In the genomic region with DNA sequence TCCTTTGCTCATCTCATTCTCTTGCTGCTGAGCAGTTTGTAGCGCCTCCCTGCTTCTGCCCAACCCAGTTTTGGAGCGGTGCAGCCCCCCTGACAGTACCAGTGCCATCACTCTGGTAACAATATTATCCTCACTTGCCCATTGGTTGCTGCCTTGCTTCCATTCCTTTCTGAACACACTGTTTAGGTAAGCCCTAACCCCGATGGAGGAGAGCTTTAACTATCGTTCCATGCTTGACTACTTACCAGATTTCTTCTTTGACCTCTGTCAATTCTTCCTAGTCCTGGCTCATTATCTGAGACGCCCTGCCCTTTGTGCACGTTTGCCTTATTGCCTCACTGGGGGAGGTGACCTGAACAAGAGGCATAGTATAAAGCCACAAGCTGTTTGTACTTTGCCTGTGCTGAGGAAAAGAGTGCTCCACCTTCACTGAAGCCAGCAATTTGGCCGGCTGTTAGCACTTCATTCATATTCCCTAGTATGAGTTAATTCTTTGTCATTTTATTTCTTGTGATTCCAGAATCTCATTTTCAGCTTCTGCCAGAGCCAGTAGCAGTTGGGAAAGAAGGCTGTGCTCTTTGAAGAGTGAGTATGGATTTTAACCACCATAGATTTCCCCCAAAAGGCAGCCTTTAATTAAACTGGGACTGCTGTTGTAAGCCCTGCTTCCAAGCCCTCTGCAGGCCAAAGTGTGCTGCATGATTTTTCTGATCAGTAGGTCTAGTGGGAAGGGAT, we compare ENCODE assay signal across 11 cellular contexts.
A peak's percentile ranks its signal among the peaks of the same experiment; 100 is the strongest.
DNase-seq lines count a peak whose midpoint lies in the region; TF ChIP-seq lines count a peak whose summit lies in the region.
"Had no signal": no experiment of that assay in that cellular context is flagged by ENCODE, and none has a peak within 500 bp of the region (broad histone marks: within the 10 kb centered on the region; RNA-seq: fewer than 3 reads in every experiment).

No MANE protein-coding gene starts in this region.

- DNase-seq in NCI-H2107 treated with DMSO at 0.1 percent for 48 hours (lab: John Stamatoyannopoulos, UW; ENCODE audit: unreplicated experiment) (peak; percentile 33), NCI-H2107 (lab: John Stamatoyannopoulos, UW) (no peak), astrocyte of the cerebellum (ENCODE audit: low read depth) (no peak), substantia nigra (lab: John Stamatoyannopoulos, UW) (no peak), GM13976 (ENCODE audit: low spot score) (no peak), amniotic stem cell (lab: John Stamatoyannopoulos, UW) (no peak), caudate nucleus (lab: John Stamatoyannopoulos, UW) (no peak)
- DNase-seq: activated gamma-delta T cell treated with Interleukin-2 at 50 U/mL for 16 hours, NCI-H446, pancreas had no signal

- in situ Hi-C loops in astrocyte of the cerebellum (cut with HindIII; ENCODE audit: low sequenced_read_pairs), result no loop called here
- in situ Hi-C loops in GM13976 (cut with MboI; ENCODE audit: low sequenced_read_pairs, unreplicated experiment), result no loop called here

- TF ChIP-seq CTCF in astrocyte of the cerebellum (IDR thresholded peaks at IDR 0.05; ENCODE audit: low read depth, low read length, missing control alignments) (peak; percentile 57), GM13976 (IDR thresholded peaks at IDR 0.05; ENCODE audit: borderline replicate concordance, control extremely low read depth, extremely low read depth, insufficient read depth, missing control alignments) (no peak)

- no peak overlapping the region for H3K4me3 ChIP-seq in astrocyte of the cerebellum (ENCODE audit: low read depth, low read length)
- H3K4me3 ChIP-seq: pancreas had no signal

- no peaks in the 10 kb centered on the region for H3K27me3 ChIP-seq in layer of hippocampus (ENCODE audit: control insufficient read depth, insufficient read depth, low read length)
- H3K27me3 ChIP-seq: pancreas had no signal

- peak overlapping the region; percentile 8 for H3K27ac ChIP-seq in layer of hippocampus (ENCODE audit: low read depth, low read length)
- peak overlapping the region; percentile 24 for H3K27ac ChIP-seq in substantia nigra (ENCODE audit: low read depth, low read length, poor library complexity, severe bottlenecking)
- H3K27ac ChIP-seq in caudate nucleus (ENCODE audit: low read depth, low read length), result no peak overlapping the region
- H3K27ac ChIP-seq: pancreas had no signal
